ENCODE assay signal across 12 cellular contexts in genomic region chr2:217616936-217617335, GRCh38.
"Had no signal": no experiment of that assay in that cellular context is flagged by ENCODE, and none has a peak within 500 bp of the region (broad histone marks: within the 10 kb centered on the region; RNA-seq: fewer than 3 reads in every experiment).

No MANE protein-coding gene starts in this region.

- H3K4me1 Mint-ChIP-seq: activated B cell treated with CpG ODN at 0.5 μM for 24 hours; activated CD4-positive, alpha-beta T cell treated with anti-CD3 and anti-CD28 coated beads, Interleukin-2, amount 10 ng/mL, durations not matched to agents 7 days and 5 days had no signal

- H3K9me3 ChIP-seq: adrenal gland, gastrocnemius medialis, uterus had no signal

- H3K27me3 ChIP-seq: adrenal gland, gastrocnemius medialis, uterus had no signal

- ATAC-seq: activated T-helper 17 cell treated with anti-CD3 and anti-CD28 coated beads, Interleukin-2, amount 50 U/mL, for 72 hours; gastrocnemius medialis had no signal

- DNase-seq: activated B cell treated with CpG ODN at 0.5 μM for 24 hours; activated CD4-positive, alpha-beta T cell treated with anti-CD3 and anti-CD28 coated beads, Interleukin-2, amount 10 ng/mL, durations not matched to agents 7 days and 5 days; activated naive CD4-positive, alpha-beta T cell treated with anti-CD3 and anti-CD28 coated beads for 36 hours; activated T-cell treated with anti-CD3 and anti-CD28 coated beads for 4 hours; adrenal gland; effector CD4-positive, alpha-beta T cell; gastrocnemius medialis; posterior cingulate gyrus; small intestine; uterus had no signal

- H3K4me3 ChIP-seq: adrenal gland, gastrocnemius medialis, uterus had no signal

- H3K36me3 ChIP-seq: adrenal gland, gastrocnemius medialis, uterus had no signal

- H3K27ac ChIP-seq: gastrocnemius medialis, uterus had no signal

- H3K9me3 Mint-ChIP-seq: activated B cell treated with CpG ODN at 0.5 μM for 24 hours; activated CD4-positive, alpha-beta T cell treated with anti-CD3 and anti-CD28 coated beads, Interleukin-2, amount 10 ng/mL, durations not matched to agents 7 days and 5 days; activated naive CD4-positive, alpha-beta T cell treated with anti-CD3 and anti-CD28 coated beads for 36 hours; activated T-helper 17 cell treated with anti-CD3 and anti-CD28 coated beads, Interleukin-2, amount 50 U/mL, for 72 hours had no signal

- H3K4me3 Mint-ChIP-seq: activated B cell treated with CpG ODN at 0.5 μM for 24 hours; activated CD4-positive, alpha-beta T cell treated with anti-CD3 and anti-CD28 coated beads, Interleukin-2, amount 10 ng/mL, durations not matched to agents 7 days and 5 days; activated naive CD4-positive, alpha-beta T cell treated with anti-CD3 and anti-CD28 coated beads for 36 hours; activated T-helper 17 cell treated with anti-CD3 and anti-CD28 coated beads, Interleukin-2, amount 50 U/mL, for 72 hours had no signal

- FAIRE-seq: kidney, small intestine had no signal

- H3K27me3 Mint-ChIP-seq: activated B cell treated with CpG ODN at 0.5 μM for 24 hours; activated CD4-positive, alpha-beta T cell treated with anti-CD3 and anti-CD28 coated beads, Interleukin-2, amount 10 ng/mL, durations not matched to agents 7 days and 5 days; activated T-helper 17 cell treated with anti-CD3 and anti-CD28 coated beads, Interleukin-2, amount 50 U/mL, for 72 hours had no signal

- H3K27ac Mint-ChIP-seq: activated B cell treated with CpG ODN at 0.5 μM for 24 hours; activated CD4-positive, alpha-beta T cell treated with anti-CD3 and anti-CD28 coated beads, Interleukin-2, amount 10 ng/mL, durations not matched to agents 7 days and 5 days; activated naive CD4-positive, alpha-beta T cell treated with anti-CD3 and anti-CD28 coated beads for 36 hours; activated T-helper 17 cell treated with anti-CD3 and anti-CD28 coated beads, Interleukin-2, amount 50 U/mL, for 72 hours had no signal
